Comparison of ENCODE assay signal across 15 cellular contexts in genomic region chr13:21328836-21329477, GRCh38.
A peak's percentile ranks its signal among the peaks of the same experiment; 100 is the strongest.
DNase-seq lines count a peak whose midpoint lies in the region; ATAC-seq and TF ChIP-seq lines count a peak whose summit lies in the region.
"Had no signal": no experiment of that assay in that cellular context is flagged by ENCODE, and none has a peak within 500 bp of the region (broad histone marks: within the 10 kb centered on the region; RNA-seq: fewer than 3 reads in every experiment).

No MANE protein-coding gene starts in this region.

- H3K79me2 ChIP-seq in trophoblast cell (ENCODE audit: control insufficient read depth, insufficient read depth, low read length, poor library complexity) = peaks cover 2% of the 10 kb centered on the region

- H2BK120ac ChIP-seq in trophoblast cell (ENCODE audit: insufficient read depth, low read length, poor library complexity) = no peak overlapping the region

- no peak overlapping the region for H4K91ac ChIP-seq in trophoblast cell (ENCODE audit: low read depth, low read length)

- peaks cover 2% of the 10 kb centered on the region for H3K79me1 ChIP-seq in trophoblast cell (ENCODE audit: low read length)

- H2AFZ ChIP-seq in trophoblast cell (ENCODE audit: insufficient read depth, low read length, poor library complexity) = no peak overlapping the region

- no peaks in the 10 kb centered on the region for H3K36me3 ChIP-seq in trophoblast cell (ENCODE audit: control insufficient read depth in 1 of 2, insufficient read depth in 2 of 2, low read length in 2 of 2)
- H3K36me3 ChIP-seq: adrenal gland, Peyer's patch had no signal

- H3K27me3 Mint-ChIP-seq in activated CD4-positive, alpha-beta T cell treated with anti-CD3 and anti-CD28 coated beads, Interleukin-2, amount 10 ng/mL, durations not matched to agents 7 days and 5 days = no peaks in the 10 kb centered on the region
- no peaks in the 10 kb centered on the region for H3K27me3 Mint-ChIP-seq in T-helper 17 cell
- H3K27me3 Mint-ChIP-seq: naive thymus-derived CD8-positive, alpha-beta T cell had no signal

- no peak overlapping the region for H3K4ac ChIP-seq in trophoblast cell (ENCODE audit: low read depth, low read length)

- no peaks in the 10 kb centered on the region for H3K9me3 Mint-ChIP-seq in activated CD4-positive, alpha-beta T cell treated with anti-CD3 and anti-CD28 coated beads, Interleukin-2, amount 10 ng/mL, durations not matched to agents 7 days and 5 days

- no peak overlapping the region for H4K12ac ChIP-seq in trophoblast cell (ENCODE audit: low read depth, low read length)

- peak overlapping the region; percentile 70 for H3K23ac ChIP-seq in trophoblast cell (ENCODE audit: low read length)

- H3K4me1 Mint-ChIP-seq in activated CD4-positive, alpha-beta T cell treated with anti-CD3 and anti-CD28 coated beads, Interleukin-2, amount 10 ng/mL, durations not matched to agents 7 days and 5 days = peaks cover 31% of the 10 kb centered on the region
- peaks cover 22% of the 10 kb centered on the region for H3K4me1 Mint-ChIP-seq in T-helper 17 cell

- no CpG with 5 or more reads among the region's 6 CpGs for WGBS in trophoblast cell (ENCODE audit: extremely low coverage, insufficient coverage, insufficient read length)

- no peak for DNase-seq in activated CD4-positive, alpha-beta T cell treated with anti-CD3 and anti-CD28 coated beads, Interleukin-2, amount 10 ng/mL, durations not matched to agents 7 days and 5 days
- DNase-seq in activated CD4-positive, alpha-beta T cell treated with anti-CD3 and anti-CD28 coated beads for 48 hours = no peak
- DNase-seq in T-helper 17 cell (no peak), trophoblast cell (no peak), retina (no peak), GM10248 (ENCODE audit: extremely low spot score) (no peak)
- DNase-seq: adrenal gland; cerebellar nuclear complex; naive thymus-derived CD8-positive, alpha-beta T cell; NCI-H2081 treated with DMSO at 0.1 percent for 48 hours; NCI-H526 treated with DMSO at 0.1 percent for 48 hours had no signal

- no peak overlapping the region for H3K18ac ChIP-seq in trophoblast cell (ENCODE audit: low read length)

- H3K4me1 ChIP-seq in trophoblast cell (ENCODE audit: control insufficient read depth in 1 of 2, insufficient read depth in 2 of 2, low read length in 2 of 2) = peaks cover 6 to 9% of the 10 kb centered on the region in 2 experiments
- H3K4me1 ChIP-seq: A549, Peyer's patch had no signal

- H3K4me3 ChIP-seq in trophoblast cell (ENCODE audit: low read depth, low read length) = no peak overlapping the region
- H3K4me3 ChIP-seq: A549, adrenal gland, Peyer's patch had no signal

- H3K4me2 ChIP-seq in trophoblast cell (ENCODE audit: low read length) = no peak overlapping the region
- H3K4me2 ChIP-seq: A549 had no signal

- CTCF ChIA-PET in activated CD4-positive, alpha-beta T cell treated with anti-CD3 and anti-CD28 coated beads, Interleukin-2, amount 10 ng/mL, durations not matched to agents 7 days and 5 days (lab: Charles Lee) = interaction anchor here (0.6 to 2.4 kb wide), 5 partner anchors 15 to 62 kb away, joined by 3 to 9 read pairs (median 3); no protein-coding TSS in a partner anchor
- CTCF ChIA-PET in GM10248 (lab: Yijun Ruan, JAX) = interaction anchor here (1.0 to 2.2 kb wide), 6 partner anchors 9 to 148 kb away, joined by 3 to 12 read pairs (median 4); no protein-coding TSS in a partner anchor

- H3K27ac ChIP-seq in trophoblast cell (ENCODE audit: low read depth, low read length) = no peak overlapping the region
- H3K27ac ChIP-seq: A549, adrenal gland had no signal

- H3K9ac ChIP-seq in trophoblast cell (ENCODE audit: low read length) = no peak overlapping the region

- peaks cover 8% of the 10 kb centered on the region for H3K36me3 Mint-ChIP-seq in activated CD4-positive, alpha-beta T cell treated with anti-CD3 and anti-CD28 coated beads, Interleukin-2, amount 10 ng/mL, durations not matched to agents 7 days and 5 days (ENCODE audit: low read depth)
- H3K36me3 Mint-ChIP-seq in T-helper 17 cell (ENCODE audit: low read depth) = peaks cover 5% of the 10 kb centered on the region

- peak overlapping the region; percentile 1 for H3K27ac Mint-ChIP-seq in activated CD4-positive, alpha-beta T cell treated with anti-CD3 and anti-CD28 coated beads, Interleukin-2, amount 10 ng/mL, durations not matched to agents 7 days and 5 days
- H3K27ac Mint-ChIP-seq in T-helper 17 cell = peak overlapping the region; percentile 0

- no peak overlapping the region for H3K14ac ChIP-seq in trophoblast cell (ENCODE audit: low read length)

- no peak for TF ChIP-seq CTCF in GM10248 (IDR thresholded peaks at IDR 0.05; ENCODE audit: control extremely low read depth, extremely low read depth, low read depth, missing control alignments)

- no peak overlapping the region for H2BK5ac ChIP-seq in trophoblast cell (ENCODE audit: low read depth, low read length, poor library complexity)

- H3K9me3 ChIP-seq in T-helper 17 cell (ENCODE audit: control insufficient read depth, low read length, poor library complexity, severe bottlenecking) (no peaks in the 10 kb centered on the region), trophoblast cell (ENCODE audit: insufficient read depth, low read depth, low read length) (peaks cover 2% of the 10 kb centered on the region)
- H3K9me3 ChIP-seq: A549, adrenal gland, Peyer's patch had no signal

- H2AK5ac ChIP-seq in trophoblast cell (ENCODE audit: low read length) = no peak overlapping the region

- POLR2A ChIA-PET in activated CD4-positive, alpha-beta T cell treated with anti-CD3 and anti-CD28 coated beads, Interleukin-2, amount 10 ng/mL, durations not matched to agents 7 days and 5 days (lab: Charles Lee) = no interaction called here
- POLR2A ChIA-PET in GM10248 (lab: Yijun Ruan, JAX) = no interaction called here

- peak; percentile 23 for ATAC-seq in HG02610 (IDR thresholded peaks at IDR 0.05; ENCODE audit: unreplicated experiment)
- no peak for ATAC-seq in T-helper 17 cell
- no peak for ATAC-seq in GM19452 (IDR thresholded peaks at IDR 0.05; ENCODE audit: unreplicated experiment)
- ATAC-seq: A549; naive thymus-derived CD8-positive, alpha-beta T cell had no signal

- no peak overlapping the region for H4K8ac ChIP-seq in trophoblast cell (ENCODE audit: low read depth, low read length)

- no peak overlapping the region for H3K4me3 Mint-ChIP-seq in activated CD4-positive, alpha-beta T cell treated with anti-CD3 and anti-CD28 coated beads, Interleukin-2, amount 10 ng/mL, durations not matched to agents 7 days and 5 days
- H3K4me3 Mint-ChIP-seq in T-helper 17 cell = no peak overlapping the region

- H2BK12ac ChIP-seq in trophoblast cell (ENCODE audit: low read length) = no peak overlapping the region

- H3K27me3 ChIP-seq in trophoblast cell (ENCODE audit: insufficient read depth, low read length) = no peaks in the 10 kb centered on the region
- H3K27me3 ChIP-seq: adrenal gland, Peyer's patch had no signal
